Comparison of ENCODE assay signal across 8 cellular contexts in the genomic region with DNA sequence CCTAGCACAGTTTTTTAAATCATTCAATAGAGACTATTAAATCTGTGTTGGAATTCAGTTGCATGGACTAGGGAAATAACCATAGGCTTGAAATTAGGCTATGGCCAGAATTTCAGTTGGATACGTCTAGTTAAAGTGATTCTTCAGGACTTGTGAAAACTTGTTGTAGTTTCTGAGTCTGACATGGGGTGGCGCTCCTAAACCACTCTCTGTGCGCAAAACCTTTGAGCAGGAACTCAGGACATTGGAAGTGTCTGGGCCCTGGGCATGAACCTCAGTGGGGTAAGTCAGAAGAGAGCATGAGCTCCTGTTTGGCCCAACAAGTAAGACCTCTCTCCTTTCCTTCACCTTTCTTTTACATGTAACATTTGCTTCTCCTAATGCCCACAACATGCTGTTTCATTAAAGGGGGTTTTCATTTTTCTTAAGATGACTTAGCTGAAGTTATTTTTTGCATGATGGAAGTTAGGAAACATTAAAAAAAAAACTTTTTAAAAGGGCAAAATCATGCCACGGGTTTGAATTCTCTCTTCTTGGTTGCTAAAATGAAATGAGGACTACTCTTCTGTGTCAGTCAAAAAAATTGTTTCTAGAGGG. TPM values are rescaled to one million over a fixed set of nuclear protein-coding genes. Genes with fewer than 3 reads are reported as not detected.
A peak's percentile ranks its signal among the peaks of the same experiment; 100 is the strongest.
DNase-seq lines count a peak whose midpoint lies in the region; ATAC-seq, FAIRE-seq and TF ChIP-seq lines count a peak whose summit lies in the region.

No MANE protein-coding gene starts in this region.

- H3K27me3 ChIP-seq in BJ (ENCODE audit: control insufficient read depth, insufficient read depth, low read length): no peaks in the 10 kb centered on the region
- H3K27me3 ChIP-seq in right cardiac atrium (ENCODE audit: control insufficient read depth, insufficient read depth): no peaks in the 10 kb centered on the region
- peaks cover 0 to 1% of the 10 kb centered on the region in 2 donors for H3K27me3 ChIP-seq in small intestine (ENCODE audit: control insufficient read depth in 2 of 2, insufficient read depth in 2 of 2, low read length in 2 of 2)

- H3K9me3 ChIP-seq in right cardiac atrium (ENCODE audit: control insufficient read depth, low read length) (no peaks in the 10 kb centered on the region), small intestine (ENCODE audit: control insufficient read depth, low read depth) (no peaks in the 10 kb centered on the region), T-helper 17 cell (ENCODE audit: control insufficient read depth, low read length, poor library complexity, severe bottlenecking) (no peaks in the 10 kb centered on the region)

- no peak overlapping the region for H3K27ac Mint-ChIP-seq in activated naive CD8-positive, alpha-beta T cell treated with anti-CD3 and anti-CD28 coated beads, Interleukin-2, amount 50 U/mL, for 24 hours
- no peak overlapping the region for H3K27ac Mint-ChIP-seq in T-helper 17 cell

- no peaks in the 10 kb centered on the region for H3K9me3 Mint-ChIP-seq in activated naive CD8-positive, alpha-beta T cell treated with anti-CD3 and anti-CD28 coated beads, Interleukin-2, amount 50 U/mL, for 24 hours

- H3K36me3 ChIP-seq in BJ (ENCODE audit: control insufficient read depth, insufficient read depth, low read length) (no peaks in the 10 kb centered on the region), small intestine (ENCODE audit: control insufficient read depth in 2 of 2, insufficient read depth in 2 of 2, low read length in 2 of 2) (no peaks in the 10 kb centered on the region)

- H3K4me1 Mint-ChIP-seq in activated naive CD8-positive, alpha-beta T cell treated with anti-CD3 and anti-CD28 coated beads, Interleukin-2, amount 50 U/mL, for 24 hours: no peaks in the 10 kb centered on the region
- H3K4me1 Mint-ChIP-seq in T-helper 17 cell: no peaks in the 10 kb centered on the region

- FAIRE-seq in small intestine (lab: Jason Lieb, UNC): no peak

- CTCF ChIA-PET in BJ (lab: Yijun Ruan, JAX): interaction anchor here (0.6 to 2.4 kb wide), 24 partner anchors 9 to 443 kb away, joined by 3 to 88 read pairs (median 6); partner anchors contain the start of genes CCDC190, NUF2 and RGS4

- no peak overlapping the region for H3K27ac ChIP-seq in right cardiac atrium (ENCODE audit: low read length)
- no peak overlapping the region for H3K27ac ChIP-seq in small intestine (ENCODE audit: low read depth in 1 of 2, low read length in 1 of 2)

- intact Hi-C loops in right cardiac atrium (cut with DNase I): loop anchor here (5.0 to 10.0 kb wide), 6 partner anchors 187 to 437 kb away; partner anchors contain the start of gene RGS4 (in 3 of the 4)

- POLR2A ChIA-PET in BJ (lab: Charles Lee): interaction anchor here (0.7 to 1.0 kb wide), 2 partner anchors 191 to 296 kb away, joined by 3 to 4 read pairs; partner anchors contain the start of gene RGS4

- no peak overlapping the region for H3K4me3 ChIP-seq in BJ (ENCODE audit: low read depth, low read length)
- H3K4me3 ChIP-seq in right cardiac atrium (ENCODE audit: low read length): no peak overlapping the region
- no peak overlapping the region for H3K4me3 ChIP-seq in small intestine (ENCODE audit: low read depth in 1 of 2, low read length in 2 of 2)

- no peaks in the 10 kb centered on the region for H3K36me3 Mint-ChIP-seq in activated naive CD8-positive, alpha-beta T cell treated with anti-CD3 and anti-CD28 coated beads, Interleukin-2, amount 50 U/mL, for 24 hours (ENCODE audit: low read depth)
- H3K36me3 Mint-ChIP-seq in T-helper 17 cell (ENCODE audit: low read depth): no peaks in the 10 kb centered on the region

- WGBS in right cardiac atrium: 22% methylated on average over 4 of the region's 4 CpGs
- 23 to 29% (median 27%) methylated on average over 4 of the region's 4 CpGs for WGBS in small intestine, 3 donors

- H3K27me3 Mint-ChIP-seq in activated naive CD8-positive, alpha-beta T cell treated with anti-CD3 and anti-CD28 coated beads, Interleukin-2, amount 50 U/mL, for 24 hours: peaks cover 21% of the 10 kb centered on the region
- peaks cover 70% of the 10 kb centered on the region for H3K27me3 Mint-ChIP-seq in T-helper 17 cell

- H3K4me1 ChIP-seq in right cardiac atrium (ENCODE audit: control insufficient read depth, insufficient read depth, low read length) (no peaks in the 10 kb centered on the region), small intestine (ENCODE audit: control insufficient read depth in 2 of 2, insufficient read depth in 1 of 2, low read depth in 1 of 2, low read length in 1 of 2) (no peaks in the 10 kb centered on the region)

- peak; percentile 81 for TF ChIP-seq CTCF in BJ (IDR thresholded peaks at IDR 0.05; ENCODE audit: insufficient read depth, low read depth, low read length)

- DNase-seq in BJ (ENCODE audit: low read depth) (no peak), NCI-H2227 treated with DMSO at 0.1 percent for 48 hours (lab: John Stamatoyannopoulos, UW) (peak; percentile 17), right cardiac atrium (peak; percentile 33 to 59 (median 45)), small intestine (peak; percentile 51), T-helper 17 cell (no peak)
- peak; percentile 31 for DNase-seq in activated naive CD8-positive, alpha-beta T cell treated with anti-CD3 and anti-CD28 coated beads, Interleukin-2, amount 50 U/mL, for 24 hours
- no peak for DNase-seq in activated effector memory CD4-positive, alpha-beta T cell treated with anti-CD3 and anti-CD28 coated beads, Interleukin-2, amount 50 U/mL, for 16 hours

- no peak overlapping the region for H3K4me3 Mint-ChIP-seq in activated naive CD8-positive, alpha-beta T cell treated with anti-CD3 and anti-CD28 coated beads, Interleukin-2, amount 50 U/mL, for 24 hours
- H3K4me3 Mint-ChIP-seq in T-helper 17 cell: no peak overlapping the region

- ATAC-seq in GM19351 (IDR thresholded peaks at IDR 0.05; ENCODE audit: unreplicated experiment) (peak; percentile 60), right cardiac atrium (peak; percentile 64 to 65), T-helper 17 cell (no peak)
- no peak for ATAC-seq in activated naive CD8-positive, alpha-beta T cell treated with anti-CD3 and anti-CD28 coated beads, Interleukin-2, amount 50 U/mL, for 24 hours

RNA-seq across cellular contexts. Expression of gene CCDC190, which starts 17.1 kb away (rescaled TPM):
- polyA plus RNA-seq in BJ (2011; rRNA removed) (0.31 and 0.55 TPM in 2 replicates), right cardiac atrium (0.32 TPM), small intestine (not detected)
- 0.14 and 0.26 TPM in 2 replicates for polyA minus RNA-seq in BJ (2011; rRNA and poly(A)+ RNA removed)
- total RNA-seq in right cardiac atrium (under 1 TPM in 3 of 4 donors, not detected in 1; 0.11 to 0.26 (median 0.25) TPM), T-helper 17 cell (not detected)

Comparison
In these comparisons a context has a peak if more than half of its experiments do, and no peak if none do; other contexts are left out.
1. DNase-seq: peak in NCI-H2227 treated with DMSO at 0.1 percent for 48 hours (single experiment), activated naive CD8-positive, alpha-beta T cell treated with anti-CD3 and anti-CD28 coated beads, Interleukin-2, amount 50 U/mL, for 24 hours (single experiment), right cardiac atrium (3 of 3) and small intestine (single experiment); none in BJ (single experiment), activated effector memory CD4-positive, alpha-beta T cell treated with anti-CD3 and anti-CD28 coated beads, Interleukin-2, amount 50 U/mL, for 16 hours (single experiment) and T-helper 17 cell (0 of 3).
2. ATAC-seq: peak in GM19351 (single experiment) and right cardiac atrium (2 of 2); none in activated naive CD8-positive, alpha-beta T cell treated with anti-CD3 and anti-CD28 coated beads, Interleukin-2, amount 50 U/mL, for 24 hours (single experiment) and T-helper 17 cell (single experiment).